Comparison of ENCODE assay signal across 15 cellular contexts in genomic region chr12:581321-581720, GRCh38.
"Had no signal": no experiment of that assay in that cellular context is flagged by ENCODE, and none has a peak within 500 bp of the region (broad histone marks: within the 10 kb centered on the region; RNA-seq: fewer than 3 reads in every experiment).

No MANE protein-coding gene starts in this region.

- H3K27ac ChIP-seq: esophagus muscularis mucosa, stomach, thoracic aorta, upper lobe of right lung had no signal

- DNase-seq: activated CD4-positive, alpha-beta T cell treated with anti-CD3 and anti-CD28 coated beads, Interleukin-2, amount 50 U/mL, for 1 hour; activated CD4-positive, CD25-positive, alpha-beta regulatory T cell treated with anti-CD3 and anti-CD28 coated beads, Interleukin-2, amount 50 U/mL, for 72 hours; activated gamma-delta T cell treated with Interleukin-2 at 50 U/mL for 16 hours; effector CD8-positive, alpha-beta T cell; mammary epithelial cell; stimulated activated CD4-positive, alpha-beta T cell treated with anti-CD3 and anti-CD28 coated beads, Interleukin-4, amount 100 ng/mL, for 24 hours; stomach; upper lobe of right lung had no signal

- FAIRE-seq: endothelial cell of umbilical vein, islet of Langerhans had no signal

- H3K36me3 ChIP-seq: esophagus muscularis mucosa, stomach, thoracic aorta, upper lobe of right lung had no signal

- H3K27me3 Mint-ChIP-seq: activated naive CD8-positive, alpha-beta T cell had no signal

- H3K27ac Mint-ChIP-seq: activated naive CD8-positive, alpha-beta T cell; activated T-helper 1 cell treated with anti-CD3 and anti-CD28 coated beads, Interleukin-12 subunit alpha, Interleukin-12 subunit beta, Interleukin-2, Interleukin-4 antibody, amounts not matched to agents 30 ng/mL and 10 ng/mL and 1 ng/mL, durations not matched to agents 14 hours and 24 hours and 36 hours; stimulated activated effector memory CD8-positive, alpha-beta T cell treated with anti-CD3 and anti-CD28 coated beads, Interleukin-12 subunit alpha, Interleukin-12 subunit beta, amount 100 ng/mL, for 72 hours had no signal

- H3K9me3 Mint-ChIP-seq: activated T-helper 1 cell treated with anti-CD3 and anti-CD28 coated beads, Interleukin-12 subunit alpha, Interleukin-12 subunit beta, Interleukin-2, Interleukin-4 antibody, amounts not matched to agents 30 ng/mL and 10 ng/mL and 1 ng/mL, durations not matched to agents 14 hours and 24 hours and 36 hours; stimulated activated effector memory CD8-positive, alpha-beta T cell treated with anti-CD3 and anti-CD28 coated beads, Interleukin-12 subunit alpha, Interleukin-12 subunit beta, amount 100 ng/mL, for 72 hours had no signal

- H3K9me3 ChIP-seq: esophagus muscularis mucosa, stomach, thoracic aorta, upper lobe of right lung had no signal

- H3K36me3 Mint-ChIP-seq: activated naive CD8-positive, alpha-beta T cell; stimulated activated effector memory CD8-positive, alpha-beta T cell treated with anti-CD3 and anti-CD28 coated beads, Interleukin-12 subunit alpha, Interleukin-12 subunit beta, amount 100 ng/mL, for 72 hours had no signal

- H3K4me3 Mint-ChIP-seq: activated naive CD8-positive, alpha-beta T cell; activated T-helper 1 cell treated with anti-CD3 and anti-CD28 coated beads, Interleukin-12 subunit alpha, Interleukin-12 subunit beta, Interleukin-2, Interleukin-4 antibody, amounts not matched to agents 30 ng/mL and 10 ng/mL and 1 ng/mL, durations not matched to agents 14 hours and 24 hours and 36 hours; stimulated activated effector memory CD8-positive, alpha-beta T cell treated with anti-CD3 and anti-CD28 coated beads, Interleukin-12 subunit alpha, Interleukin-12 subunit beta, amount 100 ng/mL, for 72 hours had no signal

- H3K27me3 ChIP-seq: esophagus muscularis mucosa, stomach, upper lobe of right lung had no signal

- ATAC-seq: stimulated activated effector memory CD8-positive, alpha-beta T cell treated with anti-CD3 and anti-CD28 coated beads, Interleukin-12 subunit alpha, Interleukin-12 subunit beta, amount 100 ng/mL, for 72 hours; upper lobe of right lung had no signal

- H3K4me3 ChIP-seq: esophagus muscularis mucosa, stomach, thoracic aorta, upper lobe of right lung had no signal
